Comparison of ENCODE assay signal across 11 cellular contexts in genomic region chr13:112065867-112066623, GRCh38. TPM values are rescaled to one million over a fixed set of nuclear protein-coding genes. Genes with fewer than 3 reads are reported as not detected.
DNase-seq lines count a peak whose midpoint lies in the region; TF ChIP-seq lines count a peak whose summit lies in the region.
"Had no signal": no experiment of that assay in that cellular context is flagged by ENCODE, and none has a peak within 500 bp of the region (broad histone marks: within the 10 kb centered on the region; RNA-seq: fewer than 3 reads in every experiment).

No MANE protein-coding gene starts in this region.

- TF ChIP-seq CTCF in mesothelial cell of epicardium (IDR thresholded peaks at IDR 0.05; ENCODE audit: unreplicated experiment): no peak
- no peak for TF ChIP-seq CTCF in tibial artery (IDR thresholded peaks at IDR 0.05)

- H3K27ac ChIP-seq in tibial artery: no peak overlapping the region
- H3K27ac ChIP-seq in Karpas-422 (ENCODE audit: low read length): no peak overlapping the region

- no peak overlapping the region for H3K27ac Mint-ChIP-seq in activated naive CD4-positive, alpha-beta T cell treated with anti-CD3 and anti-CD28 coated beads for 36 hours
- H3K27ac Mint-ChIP-seq in activated naive CD8-positive, alpha-beta T cell treated with anti-CD3 and anti-CD28 coated beads for 36 hours: no peak overlapping the region
- H3K27ac Mint-ChIP-seq in mesothelial cell of epicardium: no peak overlapping the region

- DNase-seq in activated naive CD4-positive, alpha-beta T cell treated with anti-CD3 and anti-CD28 coated beads for 36 hours: no peak
- DNase-seq in activated naive CD4-positive, alpha-beta T cell treated with Interleukin-2 at 50 U/mL for 16 hours: no peak
- DNase-seq in activated naive CD8-positive, alpha-beta T cell treated with anti-CD3 and anti-CD28 coated beads for 36 hours: no peak
- DNase-seq in mesothelial cell of epicardium (ENCODE audit: low spot score in 2 of 2, unreplicated experiment in 2 of 2): no peak
- DNase-seq in tibial artery: no peak
- no peak for DNase-seq in Karpas-422
- no peak for DNase-seq in iPS-NIHi11 (ENCODE audit: low spot score)
- no peak for DNase-seq in AG08396 (ENCODE audit: low spot score)

- H3K4me1 Mint-ChIP-seq in activated naive CD4-positive, alpha-beta T cell treated with anti-CD3 and anti-CD28 coated beads for 36 hours (ENCODE audit: low read depth): peaks cover 12% of the 10 kb centered on the region
- peaks cover 12% of the 10 kb centered on the region for H3K4me1 Mint-ChIP-seq in activated naive CD8-positive, alpha-beta T cell treated with anti-CD3 and anti-CD28 coated beads for 36 hours
- peaks cover 10% of the 10 kb centered on the region for H3K4me1 Mint-ChIP-seq in mesothelial cell of epicardium

- peaks cover 67% of the 10 kb centered on the region for H3K27me3 Mint-ChIP-seq in activated naive CD4-positive, alpha-beta T cell treated with anti-CD3 and anti-CD28 coated beads for 36 hours (ENCODE audit: low read depth)
- peaks cover 87% of the 10 kb centered on the region for H3K27me3 Mint-ChIP-seq in activated naive CD8-positive, alpha-beta T cell treated with anti-CD3 and anti-CD28 coated beads for 36 hours
- H3K27me3 Mint-ChIP-seq in mesothelial cell of epicardium (ENCODE audit: low read depth): peaks cover 85% of the 10 kb centered on the region

- H3K79me2 ChIP-seq in Karpas-422 (ENCODE audit: low read length): no peaks in the 10 kb centered on the region

- H3K27me3 ChIP-seq in tibial artery (peaks cover 0 to 96% of the 10 kb centered on the region in 2 donors), Karpas-422 (ENCODE audit: low read length) (no peaks in the 10 kb centered on the region)

- no peak overlapping the region for H3K4me2 ChIP-seq in Karpas-422 (ENCODE audit: low read depth, low read length, poor library complexity, severe bottlenecking)

- H3K4me1 ChIP-seq in tibial artery (peaks cover 0 to 35% (median 23%) of the 10 kb centered on the region in 4 donors), Karpas-422 (ENCODE audit: low read length) (no peaks in the 10 kb centered on the region)

- no peak overlapping the region for H3K9ac ChIP-seq in Karpas-422 (ENCODE audit: low read length)

- H4K20me1 ChIP-seq in Karpas-422 (ENCODE audit: insufficient read depth, low read depth, low read length): no peaks in the 10 kb centered on the region

- H3K9me3 ChIP-seq in tibial artery (no peaks in the 10 kb centered on the region), Karpas-422 (ENCODE audit: low read length) (peaks cover 10% of the 10 kb centered on the region; the same call in 1 of the 2 replicates)

- no peaks in the 10 kb centered on the region for H3K9me2 ChIP-seq in Karpas-422 (replicated peaks; ENCODE audit: insufficient read depth, low read length)

- no peak overlapping the region for H2AFZ ChIP-seq in Karpas-422 (ENCODE audit: low read length)

- peaks cover 9% of the 10 kb centered on the region for H3K9me3 Mint-ChIP-seq in activated naive CD4-positive, alpha-beta T cell treated with anti-CD3 and anti-CD28 coated beads for 36 hours
- peaks cover 16% of the 10 kb centered on the region for H3K9me3 Mint-ChIP-seq in activated naive CD8-positive, alpha-beta T cell treated with anti-CD3 and anti-CD28 coated beads for 36 hours
- no peaks in the 10 kb centered on the region for H3K9me3 Mint-ChIP-seq in mesothelial cell of epicardium

- CTCF ChIA-PET in activated naive CD4-positive, alpha-beta T cell treated with anti-CD3 and anti-CD28 coated beads for 36 hours (lab: Charles Lee): no interaction called here

- no peaks in the 10 kb centered on the region for H3K36me3 ChIP-seq in tibial artery
- no peaks in the 10 kb centered on the region for H3K36me3 ChIP-seq in Karpas-422 (ENCODE audit: insufficient read depth, low read length)

- H3K4me3 Mint-ChIP-seq in activated naive CD4-positive, alpha-beta T cell treated with anti-CD3 and anti-CD28 coated beads for 36 hours: peak overlapping the region; percentile 56
- peak overlapping the region; percentile 10 for H3K4me3 Mint-ChIP-seq in activated naive CD8-positive, alpha-beta T cell treated with anti-CD3 and anti-CD28 coated beads for 36 hours
- peak overlapping the region; percentile 61 for H3K4me3 Mint-ChIP-seq in mesothelial cell of epicardium

- H3K36me3 Mint-ChIP-seq in activated naive CD4-positive, alpha-beta T cell treated with anti-CD3 and anti-CD28 coated beads for 36 hours (ENCODE audit: low read depth): peaks cover 11% of the 10 kb centered on the region
- peaks cover 20% of the 10 kb centered on the region for H3K36me3 Mint-ChIP-seq in activated naive CD8-positive, alpha-beta T cell treated with anti-CD3 and anti-CD28 coated beads for 36 hours
- H3K36me3 Mint-ChIP-seq in mesothelial cell of epicardium: peaks cover 2% of the 10 kb centered on the region

- H3K4me3 ChIP-seq in tibial artery (peak overlapping the region; percentile 33 to 48), Karpas-422 (ENCODE audit: low read length) (no peak overlapping the region)

- intact Hi-C loops in activated naive CD4-positive, alpha-beta T cell treated with anti-CD3 and anti-CD28 coated beads for 36 hours (cut with micrococcal nuclease): no loop called here
- intact Hi-C loops in tibial artery (cut with DNase I; ENCODE audit: low total_unique reads): no loop called here

RNA-seq across cellular contexts. Expression of gene SOX1, which starts 0.9 kb away (rescaled TPM):
- not detected for total RNA-seq in activated naive CD4-positive, alpha-beta T cell treated with anti-CD3 and anti-CD28 coated beads for 36 hours
- total RNA-seq in activated naive CD8-positive, alpha-beta T cell treated with anti-CD3 and anti-CD28 coated beads for 36 hours: not detected
- not detected in 3 replicates for total RNA-seq in mesothelial cell of epicardium
- not detected in 2 replicates for total RNA-seq in Karpas-422 (2014; rRNA removed; shearing (Covaris generic); ENCODE audit: low replicate concordance)
- total RNA-seq: HT1080, NCI-H460, omental fat pad had no signal

Comparison
In these comparisons a context has a peak if more than half of its experiments do, and no peak if none do; other contexts are left out.
1. H3K4me3 Mint-ChIP-seq: peak in every context shown above with its lines; median percentile 61 in mesothelial cell of epicardium; 56 in activated naive CD4-positive, alpha-beta T cell treated with anti-CD3 and anti-CD28 coated beads for 36 hours; 10 in activated naive CD8-positive, alpha-beta T cell treated with anti-CD3 and anti-CD28 coated beads for 36 hours.